In genomic region chr1:8699679-8700078, GRCh38 we compare ENCODE assay signal across 17 cellular contexts.
"Had no signal": no experiment of that assay in that cellular context is flagged by ENCODE, and none has a peak within 500 bp of the region (broad histone marks: within the 10 kb centered on the region; RNA-seq: fewer than 3 reads in every experiment).

No MANE protein-coding gene starts in this region.

- H3K36me3 ChIP-seq: gastrocnemius medialis had no signal

- H3K27ac ChIP-seq: epithelial cell of prostate, testis had no signal

- DNase-seq: activated CD4-positive, alpha-beta T cell treated with anti-CD3 and anti-CD28 coated beads, Interleukin-2, amount 50 U/mL, for 48 hours; activated naive CD4-positive, alpha-beta T cell; activated T-cell treated with anti-CD3 and anti-CD28 coated beads, Interleukin-2, amount 50 U/mL, for 48 hours; effector memory CD8-positive, alpha-beta T cell; gastrocnemius medialis; islet precursor cell; mammary epithelial cell; mucosa of descending colon; natural killer cell; stimulated activated CD4-positive, alpha-beta T cell treated with anti-CD3 and anti-CD28 coated beads, Interleukin-2, amount 100 ng/mL, for 48 hours; stimulated activated CD8-positive, alpha-beta memory T cell treated with anti-CD3 and anti-CD28 coated beads, Interleukin-4, amount 100 ng/mL, for 48 hours; stimulated activated naive CD8-positive, alpha-beta T cell treated with anti-CD3 and anti-CD28 coated beads, Interleukin-15, amount 100 ng/mL, for 72 hours had no signal

- H3K4me3 ChIP-seq: gastrocnemius medialis, mucosa of descending colon, testis had no signal

- H3K9me3 Mint-ChIP-seq: central memory CD8-positive, alpha-beta T cell; effector memory CD8-positive, alpha-beta T cell; natural killer cell; stimulated activated naive CD8-positive, alpha-beta T cell treated with anti-CD3 and anti-CD28 coated beads, Interleukin-15, amount 100 ng/mL, for 72 hours; T-helper 1 cell treated with Interleukin-12 subunit alpha and Interleukin-12 subunit beta and Interleukin-4 antibody, amounts not matched to agents 30 μg/mL and 1 μg/mL, for 36 hours had no signal

- H3K9me3 ChIP-seq: gastrocnemius medialis, mucosa of descending colon, testis had no signal

- H3K27ac Mint-ChIP-seq: effector memory CD8-positive, alpha-beta T cell; natural killer cell; stimulated activated naive CD8-positive, alpha-beta T cell treated with anti-CD3 and anti-CD28 coated beads, Interleukin-15, amount 100 ng/mL, for 72 hours; T-helper 1 cell treated with Interleukin-12 subunit alpha and Interleukin-12 subunit beta and Interleukin-4 antibody, amounts not matched to agents 30 μg/mL and 1 μg/mL, for 36 hours had no signal

- H3K27me3 ChIP-seq: gastrocnemius medialis, testis had no signal

- H3K36me3 Mint-ChIP-seq: natural killer cell had no signal

- ATAC-seq: effector memory CD8-positive, alpha-beta T cell; gastrocnemius medialis; left lobe of liver; mucosa of descending colon; natural killer cell; stimulated activated naive CD8-positive, alpha-beta T cell treated with anti-CD3 and anti-CD28 coated beads, Interleukin-15, amount 100 ng/mL, for 72 hours had no signal

- H3K4me3 Mint-ChIP-seq: central memory CD8-positive, alpha-beta T cell; effector memory CD8-positive, alpha-beta T cell; natural killer cell; T-helper 1 cell treated with Interleukin-12 subunit alpha and Interleukin-12 subunit beta and Interleukin-4 antibody, amounts not matched to agents 30 μg/mL and 1 μg/mL, for 36 hours had no signal
